In the genomic region with DNA sequence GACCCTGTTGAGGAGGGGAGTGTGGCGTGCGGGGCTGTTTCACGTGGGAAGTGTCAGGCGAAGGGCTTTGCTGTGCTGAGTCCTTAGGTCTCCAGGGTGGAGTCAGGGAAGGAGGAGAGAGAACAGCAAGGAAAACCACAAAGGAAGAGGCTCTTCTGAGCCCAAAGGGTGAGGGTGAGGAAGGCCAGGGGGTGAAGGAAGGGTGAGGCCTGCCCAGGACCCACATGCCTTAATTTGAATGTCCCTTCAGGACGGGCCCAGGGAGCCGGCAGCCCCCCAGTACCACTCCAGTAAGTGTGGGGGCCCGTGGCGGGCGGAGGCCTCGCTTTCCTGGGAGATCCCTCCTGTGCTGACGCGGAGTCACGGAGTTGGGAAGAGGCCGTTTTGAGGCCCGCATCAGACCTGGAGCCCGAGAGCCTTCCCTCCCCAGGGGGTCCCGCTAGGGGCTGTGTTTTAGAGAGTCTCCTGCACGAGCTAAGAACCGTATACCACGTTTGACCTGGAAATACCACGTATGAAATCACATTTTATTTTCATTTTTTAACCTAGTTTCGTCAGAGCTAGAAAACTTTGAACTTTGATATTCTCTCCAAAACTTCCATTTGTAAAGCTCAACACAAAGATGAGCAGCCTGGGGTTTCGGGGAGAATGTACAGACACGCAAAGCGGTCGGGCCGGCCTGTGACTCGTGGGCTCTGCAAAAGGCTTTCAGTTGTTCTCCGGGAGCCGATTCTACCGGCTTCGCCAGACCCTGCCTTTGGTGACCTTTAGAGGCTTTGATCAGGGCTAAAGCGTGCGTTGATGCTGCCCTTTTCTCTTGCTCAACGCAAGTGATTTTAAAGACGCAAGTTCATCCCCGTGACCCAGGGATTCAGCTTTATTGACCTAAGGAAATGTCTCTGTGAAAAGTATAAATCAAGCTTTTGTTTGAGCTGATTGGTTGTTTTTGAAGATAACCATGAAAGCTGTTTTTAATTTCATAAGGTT, we compare ENCODE assay signal across 10 cellular contexts. TPM values are rescaled to one million over a fixed set of nuclear protein-coding genes. Genes with fewer than 3 reads are reported as not detected.
DNase-seq lines count a peak whose midpoint lies in the region; ATAC-seq and TF ChIP-seq lines count a peak whose summit lies in the region.
"Had no signal": no experiment of that assay in that cellular context is flagged by ENCODE, and none has a peak within 500 bp of the region (broad histone marks: within the 10 kb centered on the region; RNA-seq: fewer than 3 reads in every experiment).

No MANE protein-coding gene starts in this region.

- no peaks in the 10 kb centered on the region for H3K9me2 ChIP-seq in DOHH2 (replicated peaks; ENCODE audit: control insufficient read depth, low read length)

- H3K27ac Mint-ChIP-seq in brain, result peak overlapping the region in 4 of 5 experiments; percentile 19 to 86 (median 68)

- in situ Hi-C loops in gastrocnemius medialis (cut with MboI; ENCODE audit: low sequenced_read_pairs in 4 of 4), result no loop called here

- no peak overlapping the region for H3K27ac ChIP-seq in DOHH2 (ENCODE audit: low read depth, low read length)
- H3K27ac ChIP-seq in left lung, result peak overlapping the region; percentile 50 to 92
- H3K27ac ChIP-seq in gastrocnemius medialis, result peak overlapping the region; percentile 48 to 56 (median 54)

- TF ChIP-seq POLR2A in gastrocnemius medialis (IDR thresholded peaks at IDR 0.05), result no peak

- H3K4me1 Mint-ChIP-seq in brain, result peaks cover 52% of the 10 kb centered on the region

- H3K9me3 ChIP-seq in DOHH2 (ENCODE audit: control insufficient read depth, insufficient read depth, low read length), result no peaks in the 10 kb centered on the region
- H3K9me3 ChIP-seq in left lung, result no peaks in the 10 kb centered on the region
- H3K9me3 ChIP-seq in gastrocnemius medialis, result no peaks in the 10 kb centered on the region

- H3K4me3 ChIP-seq in DOHH2 (ENCODE audit: low read length), result no peak overlapping the region
- H3K4me3 ChIP-seq in left lung, result peak overlapping the region in 1 of 2 donors; percentile 23
- H3K4me3 ChIP-seq in gastrocnemius medialis, result no peak overlapping the region

- intact Hi-C loops in left lung (cut with DNase I) (no loop called here), gastrocnemius medialis (cut with DNase I; ENCODE audit: low total_unique reads) (no loop called here)

- no peaks in the 10 kb centered on the region for H3K36me3 ChIP-seq in DOHH2 (ENCODE audit: control insufficient read depth, low read length)
- H3K36me3 ChIP-seq in left lung, result peaks cover 0 to 22% of the 10 kb centered on the region in 2 donors
- no peaks in the 10 kb centered on the region for H3K36me3 ChIP-seq in gastrocnemius medialis

- H3K4me3 Mint-ChIP-seq in brain, result no peak overlapping the region

- H3K9me3 Mint-ChIP-seq in brain, result no peaks in the 10 kb centered on the region

- ATAC-seq in left lung, result peak; percentile 4
- no peak for ATAC-seq in gastrocnemius medialis
- ATAC-seq in GM21786 (IDR thresholded peaks at IDR 0.05; ENCODE audit: unreplicated experiment), result no peak

- H3K4me2 ChIP-seq in DOHH2 (ENCODE audit: low read length), result peak overlapping the region; percentile 1

- no peaks in the 10 kb centered on the region for H3K79me2 ChIP-seq in DOHH2 (ENCODE audit: control insufficient read depth, low read length)

- no peak for TF ChIP-seq CTCF in DOHH2 (IDR thresholded peaks at IDR 0.05; ENCODE audit: low read depth, low read length, poor library complexity, severe bottlenecking)
- no peak for TF ChIP-seq CTCF in brain (conservative IDR thresholded peaks at IDR 0.05)
- no peak for TF ChIP-seq CTCF in left lung (IDR thresholded peaks at IDR 0.05)
- no peak for TF ChIP-seq CTCF in gastrocnemius medialis (IDR thresholded peaks at IDR 0.05 in 4 of 5, conservative IDR thresholded peaks at IDR 0.05 in 1 of 5)

- no peaks in the 10 kb centered on the region; the same call in 1 of the 2 replicates for H4K20me1 ChIP-seq in DOHH2 (ENCODE audit: control insufficient read depth, insufficient read depth, low read depth, low read length)

- H3F3A ChIP-seq in DOHH2 (ENCODE audit: control insufficient read depth, insufficient read depth), result peaks cover 5% of the 10 kb centered on the region; the same call in 1 of the 2 replicates

- DNase-seq in left lung (no peak), gastrocnemius medialis (no peak), GDM1 (lab: John Stamatoyannopoulos, UW) (no peak), AML-193 (lab: John Stamatoyannopoulos, UW) (no peak), NCI-H2107 treated with DMSO at 0.1 percent for 48 hours (lab: John Stamatoyannopoulos, UW; ENCODE audit: unreplicated experiment) (no peak)
- DNase-seq: hippocampal formation, NCI-H1694 had no signal

- peaks cover 25% of the 10 kb centered on the region for H3K4me1 ChIP-seq in DOHH2 (ENCODE audit: control insufficient read depth, low read length)
- peaks cover 5 to 37% of the 10 kb centered on the region in 2 donors for H3K4me1 ChIP-seq in left lung
- peaks cover 2 to 18% of the 10 kb centered on the region in 2 donors for H3K4me1 ChIP-seq in gastrocnemius medialis

- no peaks in the 10 kb centered on the region for H3K27me3 Mint-ChIP-seq in brain

- H3K27me3 ChIP-seq in DOHH2 (ENCODE audit: control insufficient read depth, low read length), result no peaks in the 10 kb centered on the region
- no peaks in the 10 kb centered on the region for H3K27me3 ChIP-seq in left lung
- H3K27me3 ChIP-seq in gastrocnemius medialis, result no peaks in the 10 kb centered on the region

- H3K36me3 Mint-ChIP-seq in brain, result no peaks in the 10 kb centered on the region

RNA-seq across cellular contexts. Expression of a gene that starts 23.6 kb away (rescaled TPM):
- polyA plus RNA-seq in brain (ENCODE audit: insufficient read depth, low read depth, low replicate concordance), result 48.7 TPM
- 100 to 1,000 TPM in 1 of 2 donors, 10 to 100 TPM in 1; 82.9 to 105 TPM for total RNA-seq in left lung
- 10 to 100 TPM in 1 of 4 donors, 1 to 10 TPM in 3; 2.9 to 14.8 (median 5.2) TPM for total RNA-seq in gastrocnemius medialis

RNA-seq across cellular contexts. Expression of a gene that starts 49.4 kb away (rescaled TPM):
- polyA plus RNA-seq in brain (ENCODE audit: insufficient read depth, low read depth, low replicate concordance), result 18.0 TPM
- 10 to 100 TPM; 19.0 to 19.3 TPM for total RNA-seq in left lung
- total RNA-seq in gastrocnemius medialis, result 10 to 100 TPM in 1 of 4 donors, 1 to 10 TPM in 3; 6.3 to 11.5 (median 8.8) TPM

RNA-seq across cellular contexts. Expression of a gene that starts 52.9 kb away (rescaled TPM):
- 49.3 TPM for polyA plus RNA-seq in brain (ENCODE audit: insufficient read depth, low read depth, low replicate concordance)
- total RNA-seq in left lung, result 10 to 100 TPM; 22.5 to 24.7 TPM
- total RNA-seq in gastrocnemius medialis, result 10 to 100 TPM; 15.3 to 36.4 (median 20.2) TPM

Comparison
In these comparisons a context has a peak if more than half of its experiments do, and no peak if none do; other contexts are left out.
1. RNA of a gene that starts 23.6 kb away (total RNA-seq): 82.9 to 105 TPM in left lung; 2.9 to 14.8 TPM in gastrocnemius medialis; every median in the first group is over 4 times any median in the second.